In genomic region chr10:119364941-119365340, GRCh38 we compare ENCODE assay signal across 16 cellular contexts.
DNase-seq lines count a peak whose midpoint lies in the region; ATAC-seq and TF ChIP-seq lines count a peak whose summit lies in the region.
"Had no signal": no experiment of that assay in that cellular context is flagged by ENCODE, and none has a peak within 500 bp of the region (broad histone marks: within the 10 kb centered on the region; RNA-seq: fewer than 3 reads in every experiment).

No MANE protein-coding gene starts in this region.

- H3K4me3 ChIP-seq in AG04449 (ENCODE audit: low read depth, low read length) (no peak overlapping the region), epithelial cell of esophagus (ENCODE audit: low read length) (no peak overlapping the region), A673 (ENCODE audit: low read depth, low read length, poor library complexity, severe bottlenecking) (no peak overlapping the region)
- H3K4me3 ChIP-seq: K562 had no signal

- H3K27me3 ChIP-seq in A673 (replicated peaks; ENCODE audit: insufficient read depth, low read depth, low read length, poor library complexity) = no peaks in the 10 kb centered on the region

- no peaks in the 10 kb centered on the region for H3K36me3 ChIP-seq in A673 (ENCODE audit: insufficient read depth, low read length, poor library complexity, severe bottlenecking)

- peak overlapping the region; percentile 70 for H3K27ac Mint-ChIP-seq in mesothelial cell of epicardium
- H3K27ac Mint-ChIP-seq: stimulated activated naive CD8-positive, alpha-beta T cell treated with anti-CD3 and anti-CD28 coated beads, Interleukin-15, Interleukin-2, amounts not matched to agents 100 ng/mL and 50 ng/mL, for 24 hours had no signal

- no peaks in the 10 kb centered on the region for H3K4me1 ChIP-seq in A673 (ENCODE audit: insufficient read depth, low read length, poor library complexity, severe bottlenecking)

- no peaks in the 10 kb centered on the region for H3K36me3 Mint-ChIP-seq in mesothelial cell of epicardium

- no peaks in the 10 kb centered on the region for H3K9me3 ChIP-seq in A673 (ENCODE audit: low read depth, low read length, poor library complexity, severe bottlenecking)

- no TSS peak for BruUV-seq in A673 (replicated peaks; lab: Mats Ljungman, UMichigan)

- TF ChIP-seq CTCF in AG04449 (IDR thresholded peaks at IDR 0.05; ENCODE audit: insufficient read depth, low read length, missing control alignments) (peak; percentile 1), epithelial cell of esophagus (IDR thresholded peaks at IDR 0.05; ENCODE audit: insufficient read depth, low read depth, low read length, missing control alignments) (peak; percentile 22), mesothelial cell of epicardium (IDR thresholded peaks at IDR 0.05; ENCODE audit: unreplicated experiment) (no peak), A673 (conservative IDR thresholded peaks at IDR 0.05; ENCODE audit: low read depth, low read length) (no peak)

- DNase-seq in AG04449 (ENCODE audit: low read depth, low spot score) (no peak), OCI-M1 (lab: John Stamatoyannopoulos, UW) (peak; percentile 11), epithelial cell of esophagus (ENCODE audit: low read depth) (peak; percentile 41), mesothelial cell of epicardium (ENCODE audit: low spot score in 2 of 2, unreplicated experiment in 2 of 2) (no peak), A673 (ENCODE audit: low spot score) (no peak)
- DNase-seq in stimulated activated CD4-positive, alpha-beta T cell treated with anti-CD3 and anti-CD28 coated beads, Interleukin-4, amount 100 ng/mL, for 24 hours = no peak
- DNase-seq: activated naive CD4-positive, alpha-beta T cell; central memory CD4-positive, alpha-beta T cell; NCI-H1436; NCI-H446 treated with DMSO at 0.1 percent for 48 hours; PC-3 had no signal

- peaks cover 46% of the 10 kb centered on the region for H3K4me1 Mint-ChIP-seq in mesothelial cell of epicardium

- no peaks in the 10 kb centered on the region for H3K27me3 Mint-ChIP-seq in mesothelial cell of epicardium (ENCODE audit: low read depth)
- H3K27me3 Mint-ChIP-seq: stimulated activated naive CD8-positive, alpha-beta T cell treated with anti-CD3 and anti-CD28 coated beads, Interleukin-15, Interleukin-2, amounts not matched to agents 100 ng/mL and 50 ng/mL, for 24 hours had no signal

- intact Hi-C loops in A673 (cut with micrococcal nuclease; ENCODE audit: unreplicated experiment) = no loop called here

- H3K4me3 Mint-ChIP-seq in mesothelial cell of epicardium = no peak overlapping the region
- H3K4me3 Mint-ChIP-seq: stimulated activated naive CD8-positive, alpha-beta T cell treated with anti-CD3 and anti-CD28 coated beads, Interleukin-15, Interleukin-2, amounts not matched to agents 100 ng/mL and 50 ng/mL, for 24 hours had no signal

- ATAC-seq in HG03039 (IDR thresholded peaks at IDR 0.05; ENCODE audit: unreplicated experiment) (no peak), HG03354 (IDR thresholded peaks at IDR 0.05; ENCODE audit: poor library complexity, severe bottlenecking, unreplicated experiment) (no peak)
- ATAC-seq: K562, PC-3 had no signal

- H3K27ac ChIP-seq in A673 (ENCODE audit: low read depth, low read length, poor library complexity, severe bottlenecking) = no peak overlapping the region
- H3K27ac ChIP-seq: VCaP had no signal

- H3K9me3 Mint-ChIP-seq in mesothelial cell of epicardium = no peaks in the 10 kb centered on the region
- H3K9me3 Mint-ChIP-seq: stimulated activated naive CD8-positive, alpha-beta T cell treated with anti-CD3 and anti-CD28 coated beads, Interleukin-15, Interleukin-2, amounts not matched to agents 100 ng/mL and 50 ng/mL, for 24 hours had no signal

- CTCF ChIA-PET in AG04449 (lab: Yijun Ruan, JAX) (interaction anchor here (0.7 to 3.9 kb wide), 9 partner anchors 13 to 165 kb away, joined by 3 to 13 read pairs (median 3); partner anchors contain the start of gene GRK5), A673 (lab: Charles Lee) (no interaction called here)

- POLR2A ChIA-PET in AG04449 (lab: Yijun Ruan, JAX) = no interaction called here
- POLR2A ChIA-PET in A673 (lab: Charles Lee; ENCODE audit: low non-redundant PET) = no interaction called here

Comparison
In these comparisons a context has a peak if more than half of its experiments do, and no peak if none do; other contexts are left out.
1. DNase-seq: peak in OCI-M1 (single experiment) and epithelial cell of esophagus (single experiment); none in AG04449 (single experiment), mesothelial cell of epicardium (0 of 2), stimulated activated CD4-positive, alpha-beta T cell treated with anti-CD3 and anti-CD28 coated beads, Interleukin-4, amount 100 ng/mL, for 24 hours (single experiment) and A673 (single experiment).
2. CTCF ChIP-seq: peak in AG04449 (single experiment) and epithelial cell of esophagus (single experiment); none in mesothelial cell of epicardium (single experiment) and A673 (single experiment).